In the genomic region with DNA sequence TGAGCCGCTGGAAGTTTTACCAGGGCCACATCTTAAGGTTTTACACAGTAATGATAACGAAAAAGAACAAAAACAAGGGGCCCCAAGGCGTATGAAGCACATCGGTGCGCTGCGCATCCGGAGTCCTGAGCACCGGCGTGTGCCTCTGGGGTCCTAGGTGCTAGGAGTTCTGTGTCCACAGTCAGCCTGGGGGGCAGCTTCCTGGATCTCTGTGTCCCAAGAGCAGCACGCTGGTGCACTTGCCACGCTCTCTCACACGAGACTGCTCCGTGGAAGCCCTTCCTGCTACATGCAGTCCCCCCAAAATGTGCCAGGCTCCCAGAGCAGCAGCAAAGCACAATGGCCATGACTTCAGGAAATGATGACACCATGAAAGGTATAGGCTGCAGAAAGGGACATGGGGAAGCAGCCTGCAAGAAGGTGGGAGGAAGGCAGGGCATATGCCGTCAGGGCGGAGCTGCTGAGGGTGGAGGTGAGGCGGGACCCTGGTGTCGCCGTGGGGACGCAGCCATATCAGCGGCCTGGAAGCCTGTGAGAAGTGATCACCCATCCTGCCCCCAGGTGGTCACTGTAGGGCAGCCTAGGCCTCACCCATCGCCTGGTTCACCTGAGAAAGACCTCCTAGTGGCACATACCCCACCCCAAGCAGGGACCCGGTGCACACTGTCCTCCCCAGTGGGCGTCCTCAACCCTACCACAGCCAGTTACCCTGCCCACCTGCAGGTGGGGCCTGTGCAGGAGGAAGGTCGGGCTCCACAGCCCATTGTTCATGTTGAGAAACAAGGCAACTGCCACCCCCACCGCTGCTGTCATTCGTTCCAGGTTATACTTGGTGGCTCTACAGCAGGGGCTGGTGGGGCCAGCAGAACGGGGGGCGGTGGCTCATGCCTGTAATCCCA, we compare ENCODE assay signal across 1 cellular context.
TF ChIP-seq lines count a peak whose summit lies in the region.

No MANE protein-coding gene starts in this region.

TF ChIP-seq in SK-N-SH treated with all-trans-retinoic acid at 6 μM for 48 hours, 23 proteins besides CTCF, POLR2A, EP300 and RAD21 (continued from another document):
- TF ChIP-seq GLIS3 (CRISPR knock-in tag; IDR thresholded peaks at IDR 0.05), result no peak
- TF ChIP-seq ZC3H10 (CRISPR knock-in tag; IDR thresholded peaks at IDR 0.05), result no peak
- no peak for TF ChIP-seq OSR1 (CRISPR knock-in tag; IDR thresholded peaks at IDR 0.05)
- TF ChIP-seq ARNTL (CRISPR knock-in tag; IDR thresholded peaks at IDR 0.05; ENCODE audit: borderline replicate concordance, low read depth), result no peak
- no peak for TF ChIP-seq PPARA (CRISPR knock-in tag; IDR thresholded peaks at IDR 0.05; ENCODE audit: borderline replicate concordance)
- TF ChIP-seq TCF4 (CRISPR knock-in tag; IDR thresholded peaks at IDR 0.05; ENCODE audit: borderline replicate concordance), result no peak
- TF ChIP-seq RARB (CRISPR knock-in tag; IDR thresholded peaks at IDR 0.05), result no peak
- TF ChIP-seq ZNF70 (CRISPR knock-in tag; IDR thresholded peaks at IDR 0.05), result no peak
- TF ChIP-seq, protein P1, sequence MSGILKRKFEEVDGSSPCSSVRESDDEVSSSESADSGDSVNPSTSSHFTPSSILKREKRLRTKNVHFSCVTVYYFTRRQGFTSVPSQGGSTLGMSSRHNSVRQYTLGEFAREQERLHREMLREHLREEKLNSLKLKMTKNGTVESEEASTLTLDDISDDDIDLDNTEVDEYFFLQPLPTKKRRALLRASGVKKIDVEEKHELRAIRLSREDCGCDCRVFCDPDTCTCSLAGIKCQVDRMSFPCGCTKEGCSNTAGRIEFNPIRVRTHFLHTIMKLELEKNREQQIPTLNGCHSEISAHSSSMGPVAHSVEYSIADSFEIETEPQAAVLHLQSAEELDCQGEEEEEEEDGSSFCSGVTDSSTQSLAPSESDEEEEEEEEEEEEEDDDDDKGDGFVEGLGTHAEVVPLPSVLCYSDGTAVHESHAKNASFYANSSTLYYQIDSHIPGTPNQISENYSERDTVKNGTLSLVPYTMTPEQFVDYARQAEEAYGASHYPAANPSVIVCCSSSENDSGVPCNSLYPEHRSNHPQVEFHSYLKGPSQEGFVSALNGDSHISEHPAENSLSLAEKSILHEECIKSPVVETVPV (CRISPR knock-in tag; IDR thresholded peaks at IDR 0.05), result no peak
